28 cellular contexts compared by ENCODE assay signal in genomic region chrX:47607091-47607490, GRCh38. TPM values are rescaled to one million over a fixed set of nuclear protein-coding genes. Genes with fewer than 3 reads are reported as not detected.
"Had no signal": no experiment of that assay in that cellular context is flagged by ENCODE, and none has a peak within 500 bp of the region (broad histone marks: within the 10 kb centered on the region; RNA-seq: fewer than 3 reads in every experiment).

No MANE protein-coding gene starts in this region.

- H3K9me3 Mint-ChIP-seq: activated B cell treated with CpG ODN at 0.5 μM for 24 hours; activated naive CD8-positive, alpha-beta T cell treated with anti-CD3 and anti-CD28 coated beads for 36 hours; dendritic cell treated with granulocyte-macrophage colony-stimulating factor and Interleukin-4, amounts not matched to agents 40 ng/mL and 50 ng/mL, for 4 days; naive thymus-derived CD8-positive, alpha-beta T cell; T-helper 2 cell treated with Interferon-gamma antibody and Interleukin-4, amounts not matched to agents 5 μg/mL and 100 μg/mL, for 36 hours had no signal

- DNase-seq: activated B cell treated with CpG ODN at 0.5 μM for 24 hours; activated CD4-positive, alpha-beta T cell treated with anti-CD3 and anti-CD28 coated beads for 36 hours; activated effector memory CD4-positive, alpha-beta T cell treated with Interleukin-2 at 50 U/mL for 16 hours; activated naive CD4-positive, alpha-beta T cell treated with Interleukin-2 at 50 U/mL for 16 hours; activated naive CD8-positive, alpha-beta T cell treated with anti-CD3 and anti-CD28 coated beads for 36 hours; activated T-cell treated with anti-CD3 and anti-CD28 coated beads for 4 hours; amniotic stem cell; caudate nucleus; endodermal cell; left cardiac atrium; mammary epithelial cell; midbrain; naive thymus-derived CD8-positive, alpha-beta T cell; nucleus accumbens; stimulated activated CD4-positive, alpha-beta T cell treated with anti-CD3 and anti-CD28 coated beads, Interleukin-2, amount 100 ng/mL, for 48 hours; stimulated activated naive CD4-positive, alpha-beta T cell treated with Interleukin-2 at 50 U/mL for 16 hours; T-helper 1 cell had no signal

- H3K27ac ChIP-seq: gastroesophageal sphincter, hepatocyte, parathyroid adenoma, right atrium auricular region, tibial nerve had no signal

- H3K4me3 Mint-ChIP-seq: activated B cell treated with CpG ODN at 0.5 μM for 24 hours; activated CD4-positive, alpha-beta T cell treated with anti-CD3 and anti-CD28 coated beads for 36 hours; activated naive CD8-positive, alpha-beta T cell treated with anti-CD3 and anti-CD28 coated beads for 36 hours; dendritic cell treated with granulocyte-macrophage colony-stimulating factor and Interleukin-4, amounts not matched to agents 40 ng/mL and 50 ng/mL, for 4 days; endodermal cell; naive thymus-derived CD8-positive, alpha-beta T cell; neural crest cell; T-helper 2 cell treated with Interferon-gamma antibody and Interleukin-4, amounts not matched to agents 5 μg/mL and 100 μg/mL, for 36 hours had no signal

- H3K27me3 Mint-ChIP-seq: activated B cell treated with CpG ODN at 0.5 μM for 24 hours; activated CD4-positive, alpha-beta T cell treated with anti-CD3 and anti-CD28 coated beads for 36 hours; dendritic cell treated with granulocyte-macrophage colony-stimulating factor and Interleukin-4, amounts not matched to agents 40 ng/mL and 50 ng/mL, for 4 days; naive thymus-derived CD8-positive, alpha-beta T cell had no signal

- H3K4me1 ChIP-seq: gastroesophageal sphincter, right atrium auricular region, tibial nerve had no signal

- H3K27me3 ChIP-seq: gastroesophageal sphincter, hepatocyte, right atrium auricular region, tibial nerve had no signal

- FAIRE-seq: keratinocyte had no signal

- H3K4me3 ChIP-seq: gastroesophageal sphincter, hepatocyte, right atrium auricular region, tibial nerve had no signal

- H3K79me2 ChIP-seq: hepatocyte, parathyroid adenoma had no signal

- H3K4me1 Mint-ChIP-seq: activated B cell treated with CpG ODN at 0.5 μM for 24 hours had no signal

- H3K27ac Mint-ChIP-seq: activated B cell treated with CpG ODN at 0.5 μM for 24 hours; activated CD4-positive, alpha-beta T cell treated with anti-CD3 and anti-CD28 coated beads for 36 hours; activated naive CD8-positive, alpha-beta T cell treated with anti-CD3 and anti-CD28 coated beads for 36 hours; endodermal cell; naive thymus-derived CD8-positive, alpha-beta T cell; T-helper 2 cell treated with Interferon-gamma antibody and Interleukin-4, amounts not matched to agents 5 μg/mL and 100 μg/mL, for 36 hours had no signal

- H3K4me2 ChIP-seq: hepatocyte had no signal

- H3K9me3 ChIP-seq: gastroesophageal sphincter, right atrium auricular region, tibial nerve had no signal

- H3K36me3 ChIP-seq: gastroesophageal sphincter, right atrium auricular region, tibial nerve had no signal

- H3K9ac ChIP-seq: parathyroid adenoma had no signal

- H3K36me3 Mint-ChIP-seq: activated naive CD8-positive, alpha-beta T cell treated with anti-CD3 and anti-CD28 coated beads for 36 hours; naive thymus-derived CD8-positive, alpha-beta T cell had no signal

- H2AFZ ChIP-seq: hepatocyte, parathyroid adenoma had no signal

- ATAC-seq: activated CD4-positive, alpha-beta T cell treated with anti-CD3 and anti-CD28 coated beads for 36 hours; esophagus mucosa; gastroesophageal sphincter; left cardiac atrium; naive thymus-derived CD8-positive, alpha-beta T cell had no signal

RNA-seq across cellular contexts. Expression of gene SYN1, which starts 12.6 kb away (rescaled TPM):
- total RNA-seq: activated B cell treated with CpG ODN at 0.5 μM for 24 hours, pulmonary artery endothelial cell had no signal
